Comparison of ENCODE assay signal across 9 cellular contexts in genomic region chr12:21248679-21249078, GRCh38.
DNase-seq lines count a peak whose midpoint lies in the region; ATAC-seq lines count a peak whose summit lies in the region.
"Had no signal": no experiment of that assay in that cellular context is flagged by ENCODE, and none has a peak within 500 bp of the region (broad histone marks: within the 10 kb centered on the region; RNA-seq: fewer than 3 reads in every experiment).

No MANE protein-coding gene starts in this region.

- DNase-seq in DMS53 (lab: John Stamatoyannopoulos, UW) (peak; percentile 72), RKO (ENCODE audit: low spot score) (peak; percentile 54), kidney tubule cell (ENCODE audit: low spot score) (peak; percentile 40), SK-N-DZ (ENCODE audit: low spot score) (no peak), UCSD-AML1 (lab: John Stamatoyannopoulos, UW; ENCODE audit: unreplicated experiment) (no peak)
- DNase-seq in activated T-cell treated with anti-CD3 and anti-CD28 coated beads, Interleukin-2, amount 50 U/mL, for 48 hours: no peak
- DNase-seq: activated naive CD4-positive, alpha-beta T cell treated with Interleukin-2 at 50 U/mL for 16 hours had no signal

- ATAC-seq in HG02610 (IDR thresholded peaks at IDR 0.05; ENCODE audit: unreplicated experiment): peak; percentile 51
- no peak for ATAC-seq in GM21737 (IDR thresholded peaks at IDR 0.05; ENCODE audit: unreplicated experiment)

Comparison
In these comparisons a context has a peak if more than half of its experiments do, and no peak if none do; other contexts are left out.
1. DNase-seq: peak in DMS53 (single experiment), RKO (single experiment) and kidney tubule cell (single experiment); none in SK-N-DZ (single experiment), activated T-cell treated with anti-CD3 and anti-CD28 coated beads, Interleukin-2, amount 50 U/mL, for 48 hours (0 of 2) and UCSD-AML1 (single experiment).